ENCODE assay signal across 11 cellular contexts in genomic region chr9:136204838-136205706, GRCh38. TPM values are rescaled to one million over a fixed set of nuclear protein-coding genes. Genes with fewer than 3 reads are reported as not detected.
DNase-seq lines count a peak whose midpoint lies in the region; ATAC-seq, FAIRE-seq and TF ChIP-seq lines count a peak whose summit lies in the region.
"Had no signal": no experiment of that assay in that cellular context is flagged by ENCODE, and none has a peak within 500 bp of the region (broad histone marks: within the 10 kb centered on the region; RNA-seq: fewer than 3 reads in every experiment).

Gene LHX3, minus strand, starts transcription at chr9:136205128. Its CDS starts 116 bp downstream, at chr9:136205012.

- H3K4me3 ChIP-seq in left lung (no peak within 1 kb of the TSS), uterus (no peak within 1 kb of the TSS), gastrocnemius medialis (no peak within 1 kb of the TSS)

- H3K4me3 Mint-ChIP-seq in activated naive CD8-positive, alpha-beta T cell treated with anti-CD3 and anti-CD28 coated beads, Interleukin-2, amount 50 U/mL, for 24 hours, result no peak within 1 kb of the TSS

- H3K9me3 ChIP-seq in left lung, result no peaks in the 10 kb centered on the region
- no peaks in the 10 kb centered on the region for H3K9me3 ChIP-seq in uterus
- no peaks in the 10 kb centered on the region for H3K9me3 ChIP-seq in gastrocnemius medialis

- TF ChIP-seq CTCF in left lung (IDR thresholded peaks at IDR 0.05) (no peak), uterus (IDR thresholded peaks at IDR 0.05) (no peak), gastrocnemius medialis (IDR thresholded peaks at IDR 0.05 in 4 of 5, conservative IDR thresholded peaks at IDR 0.05 in 1 of 5) (no peak)

- H3K27me3 ChIP-seq in left lung (peaks cover 52 to 58% of the 10 kb centered on the region in 2 donors), uterus (peaks cover 8 to 31% of the 10 kb centered on the region in 2 donors), gastrocnemius medialis (peaks cover 41 to 51% (median 44%) of the 10 kb centered on the region in 3 donors)

- no peak for FAIRE-seq in GM12892 (lab: Jason Lieb, UNC)
- FAIRE-seq in RCC 7860 (lab: Jason Lieb, UNC), result no peak

- peaks cover 27% of the 10 kb centered on the region for H3K27me3 Mint-ChIP-seq in activated naive CD8-positive, alpha-beta T cell treated with anti-CD3 and anti-CD28 coated beads, Interleukin-2, amount 50 U/mL, for 24 hours

- no peak for ATAC-seq in activated naive CD8-positive, alpha-beta T cell treated with anti-CD3 and anti-CD28 coated beads, Interleukin-2, amount 50 U/mL, for 24 hours
- peak; percentile 75 for ATAC-seq in left lung
- no peak for ATAC-seq in gastrocnemius medialis

- no peaks in the 10 kb centered on the region for H3K4me1 ChIP-seq in left lung
- no peaks in the 10 kb centered on the region for H3K4me1 ChIP-seq in uterus
- no peaks in the 10 kb centered on the region for H3K4me1 ChIP-seq in gastrocnemius medialis

- H3K9me3 Mint-ChIP-seq in activated naive CD8-positive, alpha-beta T cell treated with anti-CD3 and anti-CD28 coated beads, Interleukin-2, amount 50 U/mL, for 24 hours, result no peaks in the 10 kb centered on the region

- H3K27ac Mint-ChIP-seq in activated naive CD8-positive, alpha-beta T cell treated with anti-CD3 and anti-CD28 coated beads, Interleukin-2, amount 50 U/mL, for 24 hours, result no peak within 1 kb of the TSS

- no peaks in the 10 kb centered on the region for H3K4me1 Mint-ChIP-seq in activated naive CD8-positive, alpha-beta T cell treated with anti-CD3 and anti-CD28 coated beads, Interleukin-2, amount 50 U/mL, for 24 hours

- H3K36me3 ChIP-seq in left lung (peaks cover 0 to 26% of the 10 kb centered on the region in 2 donors), uterus (no peaks in the 10 kb centered on the region), gastrocnemius medialis (peaks cover 0 to 12% of the 10 kb centered on the region in 2 donors)

- no peak within 1 kb of the TSS for H3K27ac ChIP-seq in left lung
- H3K27ac ChIP-seq in uterus, result no peak within 1 kb of the TSS
- no peak within 1 kb of the TSS for H3K27ac ChIP-seq in gastrocnemius medialis

- DNase-seq in AG08396 (ENCODE audit: low spot score) (peak; percentile 86), GM12892 (ENCODE audit: insufficient read length) (peak; percentile 62), left lung (no peak), uterus (no peak), posterior vena cava (ENCODE audit: low spot score) (no peak), gastrocnemius medialis (no peak), RCC 7860 (ENCODE audit: low spot score) (no peak)
- peak; percentile 38 for DNase-seq in activated naive CD8-positive, alpha-beta T cell treated with anti-CD3 and anti-CD28 coated beads, Interleukin-2, amount 50 U/mL, for 24 hours
- DNase-seq: NK-92 treated with Interleukin-12 subunit alpha and Interleukin-12 subunit beta, amount 100 ng/mL, for 24 hours had no signal

- in situ Hi-C loops in gastrocnemius medialis (cut with MboI; ENCODE audit: low sequenced_read_pairs in 4 of 4), result no loop called here

- intact Hi-C loops in left lung (cut with DNase I) (no loop called here), uterus (cut with DNase I; ENCODE audit: low total_unique reads) (no loop called here), posterior vena cava (cut with DNase I) (no loop called here), gastrocnemius medialis (cut with DNase I; ENCODE audit: low total_unique reads) (no loop called here)

- H3K36me3 Mint-ChIP-seq in activated naive CD8-positive, alpha-beta T cell treated with anti-CD3 and anti-CD28 coated beads, Interleukin-2, amount 50 U/mL, for 24 hours (ENCODE audit: low read depth), result peaks cover 10% of the 10 kb centered on the region

- TF ChIP-seq POLR2A in GM12892 (IDR thresholded peaks at IDR 0.05; ENCODE audit: low read depth, low read length), result no peak
- TF ChIP-seq POLR2A in uterus (IDR thresholded peaks at IDR 0.05), result no peak
- TF ChIP-seq POLR2A in gastrocnemius medialis (IDR thresholded peaks at IDR 0.05), result no peak

RNA-seq across cellular contexts. Expression of gene LHX3, which starts in this region (rescaled TPM):
- polyA plus RNA-seq in GM12892 (2012; ENCODE audit: missing spikeins), result not detected
- total RNA-seq in left lung (not detected), uterus (not detected), posterior vena cava (not detected), gastrocnemius medialis (not detected)
- total RNA-seq: cerebellum, subcutaneous adipose tissue had no signal

Comparison
In these comparisons a context has a peak if more than half of its experiments do, and no peak if none do; other contexts are left out.
1. Peak in ATAC-seq in left lung; RNA of the gene not detected or under 1 TPM.
2. DNase-seq: peak in AG08396 (single experiment), GM12892 (single experiment) and activated naive CD8-positive, alpha-beta T cell treated with anti-CD3 and anti-CD28 coated beads, Interleukin-2, amount 50 U/mL, for 24 hours (single experiment); none in left lung (0 of 2), uterus (0 of 2), posterior vena cava (single experiment), gastrocnemius medialis (0 of 2) and RCC 7860 (single experiment).